ENCODE assay signal across 8 cellular contexts in genomic region chr6:42783177-42783875, GRCh38. TPM values are rescaled to one million over a fixed set of nuclear protein-coding genes. Genes with fewer than 3 reads are reported as not detected.
DNase-seq lines count a peak whose midpoint lies in the region; ATAC-seq and TF ChIP-seq lines count a peak whose summit lies in the region.

No MANE protein-coding gene starts in this region.

- H3K27me3 Mint-ChIP-seq in endodermal cell (ENCODE audit: insufficient read depth) = no peaks in the 10 kb centered on the region

- H3K9me3 Mint-ChIP-seq in endodermal cell = no peaks in the 10 kb centered on the region

- no peaks in the 10 kb centered on the region for H3K36me3 ChIP-seq in endodermal cell (ENCODE audit: control insufficient read depth, insufficient read depth, low read length)
- H3K36me3 ChIP-seq in mesodermal cell (ENCODE audit: control insufficient read depth, insufficient read depth, low read length) = no peaks in the 10 kb centered on the region

- H3K4me3 ChIP-seq in endodermal cell (ENCODE audit: low read length) (peak overlapping the region; percentile 98), mesodermal cell (ENCODE audit: extremely low read depth, insufficient read depth, low read length, poor library complexity, severe bottlenecking) (peak overlapping the region; percentile 89)

- TF ChIP-seq CTCF in endodermal cell (conservative IDR thresholded peaks at IDR 0.05) = no peak

- H3K27ac Mint-ChIP-seq in endodermal cell = peak overlapping the region; percentile 97

- peak; percentile 70 for TF ChIP-seq POLR2A in GM10847 (IDR thresholded peaks at IDR 0.05; ENCODE audit: extremely low read depth, insufficient read length)

- no peak overlapping the region for H3K4me3 Mint-ChIP-seq in endodermal cell

- peak; percentile 46 for ATAC-seq in HG03045 (IDR thresholded peaks at IDR 0.05; ENCODE audit: unreplicated experiment)

- H3K27ac ChIP-seq in endodermal cell (ENCODE audit: low read depth, low read length) = peak overlapping the region; percentile 99
- H3K27ac ChIP-seq in mesodermal cell (ENCODE audit: low read depth, low read length, severe bottlenecking) = peak overlapping the region; percentile 99

- H3K9me3 ChIP-seq in endodermal cell (ENCODE audit: control insufficient read depth, low read length) (no peaks in the 10 kb centered on the region), mesodermal cell (ENCODE audit: control insufficient read depth, low read length) (no peaks in the 10 kb centered on the region)

- H3K4me1 Mint-ChIP-seq in endodermal cell = peaks cover 16% of the 10 kb centered on the region

- H3K9ac ChIP-seq in endodermal cell (ENCODE audit: extremely low read depth, low read length, poor library complexity, severe bottlenecking) = peak overlapping the region; percentile 87

- 0% methylated on average over 11 to 79 of the region's 79 CpGs for WGBS in endodermal cell (ENCODE audit: insufficient coverage in 1 of 2, insufficient read length in 1 of 2), 2 experiments
- 0 to 1% methylated on average over 47 to 59 of the region's 79 CpGs for WGBS in mesodermal cell (ENCODE audit: insufficient coverage in 2 of 2), 2 experiments

- H3K36me3 Mint-ChIP-seq in endodermal cell (ENCODE audit: low read depth) = peaks cover 7% of the 10 kb centered on the region

- H3K4me1 ChIP-seq in endodermal cell (ENCODE audit: control insufficient read depth, insufficient read depth, low read length) (no peaks in the 10 kb centered on the region), mesodermal cell (ENCODE audit: control insufficient read depth, insufficient read depth, low read length, poor library complexity, severe bottlenecking) (no peaks in the 10 kb centered on the region)

- no peaks in the 10 kb centered on the region for H3K27me3 ChIP-seq in endodermal cell (ENCODE audit: control insufficient read depth, insufficient read depth, low read length, poor library complexity, severe bottlenecking)

- DNase-seq in NCI-H748 treated with DMSO at 0.1 percent for 48 hours (lab: John Stamatoyannopoulos, UW) = peak; percentile 69
- DNase-seq in activated CD8-positive, alpha-beta memory T cell treated with anti-CD3 and anti-CD28 coated beads for 4 hours (ENCODE audit: low read depth in 2 of 2) = peak; percentile 40 to 59
- DNase-seq in endodermal cell = peak; percentile 80
- peak; percentile 46 for DNase-seq in stimulated activated CD8-positive, alpha-beta memory T cell treated with anti-CD3 and anti-CD28 coated beads, Interleukin-15, amount 100 ng/mL, for 24 hours (ENCODE audit: low read depth)
- DNase-seq in NCI-H526 treated with DMSO at 0.1 percent for 48 hours (lab: John Stamatoyannopoulos, UW) = no peak

RNA-seq across cellular contexts. Expression of gene BICRAL, which starts 1.5 kb away (rescaled TPM):
- 10 to 100 TPM; 11.6 to 14.9 TPM for total RNA-seq in endodermal cell
- 7.7 TPM for polyA plus RNA-seq in endodermal cell (2013, experiment 1 of 2)
- 6.8 TPM for polyA plus RNA-seq in endodermal cell (2013, experiment 2 of 2)
- 6.2 TPM for polyA plus RNA-seq in mesodermal cell (2013, experiment 1 of 2)
- polyA plus RNA-seq in mesodermal cell (2013, experiment 2 of 2) = 5.7 TPM

RNA-seq across cellular contexts. Expression of gene TBCC, which starts 37.4 kb away (rescaled TPM):
- 10 to 100 TPM; 16.7 to 21.9 TPM for total RNA-seq in endodermal cell
- polyA plus RNA-seq in endodermal cell (2013, experiment 1 of 2) = 28.6 TPM
- polyA plus RNA-seq in endodermal cell (2013, experiment 2 of 2) = 21.4 TPM
- polyA plus RNA-seq in mesodermal cell (2013, experiment 1 of 2) = 20.4 TPM
- 17.7 TPM for polyA plus RNA-seq in mesodermal cell (2013, experiment 2 of 2)
